Comparison of ENCODE assay signal across 9 cellular contexts in the genomic region with DNA sequence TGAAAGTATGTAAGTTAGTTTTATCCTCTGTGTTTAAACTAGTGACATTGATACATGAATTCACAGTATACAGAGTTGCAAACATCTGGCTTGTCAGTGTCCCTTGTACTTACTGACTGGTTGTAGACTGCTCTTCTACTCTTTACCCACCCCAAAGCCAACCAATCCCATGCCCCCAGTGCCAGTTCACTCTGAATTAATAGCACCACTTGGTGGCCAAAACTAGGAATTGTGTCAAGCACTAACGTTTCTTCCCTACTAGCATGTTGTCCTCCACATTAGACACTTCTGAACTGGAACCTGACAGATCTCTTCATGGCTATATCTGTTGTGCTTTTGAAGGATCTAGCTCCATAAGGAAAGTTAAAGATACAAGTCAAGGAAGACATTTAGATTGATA. TPM values are rescaled to one million over a fixed set of nuclear protein-coding genes. Genes with fewer than 3 reads are reported as not detected.
DNase-seq lines count a peak whose midpoint lies in the region; ATAC-seq, FAIRE-seq and TF ChIP-seq lines count a peak whose summit lies in the region.
"Had no signal": no experiment of that assay in that cellular context is flagged by ENCODE, and none has a peak within 500 bp of the region (broad histone marks: within the 10 kb centered on the region; RNA-seq: fewer than 3 reads in every experiment).

No MANE protein-coding gene starts in this region.

- no peak overlapping the region for H3K27ac ChIP-seq in pancreas
- H3K27ac ChIP-seq: parathyroid adenoma had no signal

- intact Hi-C loops in pancreas (cut with DNase I) = no loop called here

- DNase-seq in G401 (ENCODE audit: low spot score) = peak; percentile 28
- DNase-seq in SK-N-DZ (ENCODE audit: low spot score) = peak; percentile 15
- peak; percentile 68 for DNase-seq in islet precursor cell
- no peak for DNase-seq in cortex of kidney (lab: John Stamatoyannopoulos, UW)
- DNase-seq in stimulated activated CD4-positive, alpha-beta T cell treated with anti-CD3 and anti-CD28 coated beads, Interleukin-4, amount 100 ng/mL, for 24 hours = no peak
- no peak for DNase-seq in pancreas

- H3K27me3 ChIP-seq in pancreas = no peaks in the 10 kb centered on the region

- H3K9me3 ChIP-seq in pancreas = no peaks in the 10 kb centered on the region

- no peak overlapping the region for H3K4me3 ChIP-seq in pancreas

- H3K4me1 ChIP-seq in pancreas = no peaks in the 10 kb centered on the region
- H3K4me1 ChIP-seq: parathyroid adenoma had no signal

- FAIRE-seq in pancreas (lab: Jason Lieb, UNC) = no peak

- peaks cover 0 to 6% (median 0%) of the 10 kb centered on the region in 3 donors for H3K36me3 ChIP-seq in pancreas

- peak; percentile 52 for ATAC-seq in HG03103 (IDR thresholded peaks at IDR 0.05; ENCODE audit: low read depth, unreplicated experiment)
- no peak for ATAC-seq in HG03025 (IDR thresholded peaks at IDR 0.05; ENCODE audit: low FRiP score, unreplicated experiment)
- no peak for ATAC-seq in pancreas

- TF ChIP-seq CTCF in pancreas (IDR thresholded peaks at IDR 0.05) = no peak

- 18 to 23% methylated on average over 1 of the region's 1 CpG for WGBS in pancreas, 2 donors

- in situ Hi-C loops in G401 (cut with HindIII; ENCODE audit: low sequenced_read_pairs) = no loop called here

RNA-seq across cellular contexts. Expression of gene OTX1, which starts 27.2 kb away (rescaled TPM):
- 0.68 and 0.81 TPM in 2 replicates for total RNA-seq in G401 (2014; rRNA removed; shearing (Covaris generic))
- 0.07 TPM in 1 of 2 replicates, not detected in the other for polyA plus RNA-seq in SK-N-DZ (2014; cell fraction: cytosol; rRNA removed)
- polyA plus RNA-seq in SK-N-DZ (2014; cell fraction: nucleus; rRNA removed) = 0.82 and 1.5 TPM in 2 replicates
- under 1 TPM; 0.16 to 0.90 (median 0.28) TPM for total RNA-seq in pancreas
- under 1 TPM; 0.02 to 0.15 TPM for polyA plus RNA-seq in pancreas

Comparison
In these comparisons a context has a peak if more than half of its experiments do, and no peak if none do; other contexts are left out.
1. DNase-seq: peak in G401 (single experiment), SK-N-DZ (single experiment) and islet precursor cell (single experiment); none in cortex of kidney (single experiment), stimulated activated CD4-positive, alpha-beta T cell treated with anti-CD3 and anti-CD28 coated beads, Interleukin-4, amount 100 ng/mL, for 24 hours (single experiment) and pancreas (0 of 6).